In the genomic region with DNA sequence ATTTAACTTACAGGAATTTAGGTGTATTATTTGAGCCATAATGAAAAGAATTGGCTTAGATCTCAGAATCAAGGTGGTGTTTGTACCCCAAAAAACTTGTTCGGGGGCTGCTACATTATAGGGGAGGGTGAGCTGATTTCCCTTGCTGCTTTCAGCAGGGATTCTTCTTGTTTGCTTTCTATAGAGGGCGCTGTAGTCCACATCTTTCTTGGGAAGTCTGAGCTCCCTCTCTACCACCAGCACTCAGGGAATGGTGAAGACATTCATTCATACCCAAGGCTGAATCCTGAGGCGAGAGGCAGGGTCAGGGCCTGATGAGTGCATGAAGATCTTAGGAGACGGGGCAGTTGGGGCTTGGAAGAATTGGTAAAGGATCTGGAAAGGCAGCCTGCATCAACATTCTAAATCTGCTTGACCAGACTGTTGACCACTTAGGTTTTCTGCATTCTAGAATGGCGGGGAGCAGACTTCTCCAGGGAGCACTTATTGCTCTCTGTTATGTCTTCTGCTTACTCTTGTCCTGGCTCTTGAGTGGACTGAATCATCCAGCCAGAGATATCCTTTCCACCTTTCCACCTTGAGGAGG, we compare ENCODE assay signal across 8 cellular contexts. TPM values are rescaled to one million over a fixed set of nuclear protein-coding genes. Genes with fewer than 3 reads are reported as not detected.
DNase-seq lines count a peak whose midpoint lies in the region; ATAC-seq lines count a peak whose summit lies in the region.

No MANE protein-coding gene starts in this region.

- no peak overlapping the region for H3K4me2 ChIP-seq in mesenchymal stem cell (ENCODE audit: low read length, poor library complexity, severe bottlenecking)

- H3K79me1 ChIP-seq in mesenchymal stem cell (replicated peaks; ENCODE audit: low read length, poor library complexity, severe bottlenecking): no peaks in the 10 kb centered on the region

- CTCF ChIA-PET in T-cell (lab: Charles Lee): interaction anchor here in 1 of 2 donors (0.5 kb wide), 1 partner anchor 133 kb away, joined by 4 read pairs; no protein-coding TSS in a partner anchor
- CTCF ChIA-PET in CD4-positive, alpha-beta memory T cell (lab: Charles Lee; ENCODE audit: partially characterized antibody): no interaction called here

- no peak overlapping the region for H3K14ac ChIP-seq in mesenchymal stem cell (ENCODE audit: low read length in 2 of 2)

- no peak overlapping the region for H2AFZ ChIP-seq in mesenchymal stem cell (ENCODE audit: low read depth, low read length)

- intact Hi-C loops in CD4-positive, alpha-beta memory T cell (cut with micrococcal nuclease): no loop called here

- H3K9me3 ChIP-seq in mesenchymal stem cell (ENCODE audit: control insufficient read depth, low read length): no peaks in the 10 kb centered on the region
- no peaks in the 10 kb centered on the region for H3K9me3 ChIP-seq in CD4-positive, alpha-beta memory T cell (ENCODE audit: control insufficient read depth in 1 of 2, low read length in 2 of 2)

- H3K27me3 ChIP-seq in mesenchymal stem cell (ENCODE audit: control insufficient read depth in 1 of 2, insufficient read depth in 1 of 2, low read length in 2 of 2): peaks cover 0 to 23% of the 10 kb centered on the region in 2 experiments
- H3K27me3 ChIP-seq in CD4-positive, alpha-beta memory T cell (ENCODE audit: insufficient read depth, low read length): no peaks in the 10 kb centered on the region

- H4K8ac ChIP-seq in mesenchymal stem cell (ENCODE audit: low read length): no peak overlapping the region

- no peaks in the 10 kb centered on the region for H3K9me3 Mint-ChIP-seq in T-cell
- H3K9me3 Mint-ChIP-seq in CD4-positive, alpha-beta memory T cell: no peaks in the 10 kb centered on the region

- peaks cover 0 to 10% of the 10 kb centered on the region in 2 experiments for H3K36me3 ChIP-seq in mesenchymal stem cell (ENCODE audit: control insufficient read depth in 1 of 2, insufficient read depth in 2 of 2, low read depth in 1 of 2, low read length in 2 of 2)
- H3K36me3 ChIP-seq in CD4-positive, alpha-beta memory T cell (ENCODE audit: insufficient read depth, low read length): no peaks in the 10 kb centered on the region

- H3K9ac ChIP-seq in mesenchymal stem cell (ENCODE audit: low read length): no peak overlapping the region

- no peak overlapping the region for H2BK5ac ChIP-seq in mesenchymal stem cell (ENCODE audit: low read depth, low read length, poor library complexity, severe bottlenecking)

- H2AK5ac ChIP-seq in mesenchymal stem cell (ENCODE audit: low read length, severe bottlenecking): no peak overlapping the region

- no peak overlapping the region for H3K4me3 ChIP-seq in mesenchymal stem cell (ENCODE audit: insufficient read depth in 1 of 2, low read depth in 1 of 2, low read length in 2 of 2)
- H3K4me3 ChIP-seq in CD4-positive, alpha-beta memory T cell (ENCODE audit: low read length in 2 of 2): no peak overlapping the region

- DNase-seq in DMS 273 (lab: John Stamatoyannopoulos, UW; ENCODE audit: unreplicated experiment): peak; percentile 70
- DNase-seq in DMS 273 treated with DMSO at 0.1 percent for 48 hours (lab: John Stamatoyannopoulos, UW): no peak
- DNase-seq in NCI-H146 treated with DMSO at 0.1 percent for 48 hours (lab: John Stamatoyannopoulos, UW; ENCODE audit: unreplicated experiment): peak; percentile 29
- DNase-seq in astrocyte of the hippocampus (ENCODE audit: low read depth, low spot score): peak; percentile 28
- peak; percentile 29 for DNase-seq in mesenchymal stem cell
- DNase-seq in T-cell: no peak
- DNase-seq in CD4-positive, alpha-beta memory T cell: no peak

- H4K91ac ChIP-seq in mesenchymal stem cell (ENCODE audit: low read length): no peak overlapping the region

- H3K23ac ChIP-seq in mesenchymal stem cell (ENCODE audit: low read length in 2 of 2): no peak overlapping the region

- no peak overlapping the region for H3K4me3 Mint-ChIP-seq in T-cell
- no peak overlapping the region for H3K4me3 Mint-ChIP-seq in CD4-positive, alpha-beta memory T cell

- no peak overlapping the region for H2BK120ac ChIP-seq in mesenchymal stem cell (ENCODE audit: low read depth, low read length)

- peaks cover 13 to 15% of the 10 kb centered on the region in 2 donors for H3K27me3 Mint-ChIP-seq in T-cell
- H3K27me3 Mint-ChIP-seq in CD4-positive, alpha-beta memory T cell: peaks cover 8 to 17% of the 10 kb centered on the region in 2 donors

- no peak overlapping the region for H3K4ac ChIP-seq in mesenchymal stem cell (ENCODE audit: low read depth in 1 of 2, low read length in 2 of 2)

- no peak overlapping the region for H2BK12ac ChIP-seq in mesenchymal stem cell (ENCODE audit: low read length in 2 of 2)

- H3K27ac ChIP-seq in mesenchymal stem cell (ENCODE audit: low read length, poor library complexity, severe bottlenecking): no peak overlapping the region
- no peak overlapping the region for H3K27ac ChIP-seq in CD4-positive, alpha-beta memory T cell (ENCODE audit: low read depth, low read length)

- no peak overlapping the region for H3K27ac Mint-ChIP-seq in T-cell
- H3K27ac Mint-ChIP-seq in CD4-positive, alpha-beta memory T cell: no peak overlapping the region

- H3K4me1 ChIP-seq in mesenchymal stem cell (ENCODE audit: control insufficient read depth, insufficient read depth, low read depth, low read length): peaks cover 7% of the 10 kb centered on the region
- H3K4me1 ChIP-seq in CD4-positive, alpha-beta memory T cell (ENCODE audit: insufficient read depth, low read length): no peaks in the 10 kb centered on the region

- H2BK15ac ChIP-seq in mesenchymal stem cell (ENCODE audit: low read depth, poor library complexity, severe bottlenecking): no peak overlapping the region

- ATAC-seq in T-cell (replicated peaks in 1 of 4) (no peak), GM19035 (IDR thresholded peaks at IDR 0.05; ENCODE audit: unreplicated experiment) (no peak)

- no peaks in the 10 kb centered on the region for H3K4me1 Mint-ChIP-seq in T-cell
- no peaks in the 10 kb centered on the region for H3K4me1 Mint-ChIP-seq in CD4-positive, alpha-beta memory T cell

- no peaks in the 10 kb centered on the region for H3K36me3 Mint-ChIP-seq in T-cell
- no peaks in the 10 kb centered on the region for H3K36me3 Mint-ChIP-seq in CD4-positive, alpha-beta memory T cell

- no peak overlapping the region for H3K18ac ChIP-seq in mesenchymal stem cell (ENCODE audit: low read depth in 1 of 2, low read length in 2 of 2)

- POLR2A ChIA-PET in T-cell (lab: Charles Lee): no interaction called here
- POLR2A ChIA-PET in CD4-positive, alpha-beta memory T cell (lab: Charles Lee; ENCODE audit: partially characterized antibody): no interaction called here

- 83% methylated on average over 3 of the region's 5 CpGs for WGBS in mesenchymal stem cell

RNA-seq across cellular contexts. Expression of a gene that starts 18.9 kb away (rescaled TPM):
- polyA plus RNA-seq in mesenchymal stem cell (2013, experiment 1 of 2): not detected
- not detected for polyA plus RNA-seq in mesenchymal stem cell (2013, experiment 2 of 2)
- total RNA-seq in T-cell: not detected
- not detected for total RNA-seq in CD4-positive, alpha-beta memory T cell
- not detected for polyA plus RNA-seq in CD4-positive, alpha-beta memory T cell

RNA-seq across cellular contexts. Expression of a gene that starts 23.8 kb away (rescaled TPM):
- 0.86 TPM for polyA plus RNA-seq in mesenchymal stem cell (2013, experiment 1 of 2)
- polyA plus RNA-seq in mesenchymal stem cell (2013, experiment 2 of 2): 0.66 TPM
- under 1 TPM in 3 of 5 donors, not detected in 2; 0.09 to 0.13 (median 0.12) TPM for total RNA-seq in T-cell
- total RNA-seq in CD4-positive, alpha-beta memory T cell: not detected
- not detected for polyA plus RNA-seq in CD4-positive, alpha-beta memory T cell

RNA-seq across cellular contexts. Expression of a gene that starts 54.2 kb away (rescaled TPM):
- polyA plus RNA-seq in mesenchymal stem cell (2013, experiment 1 of 2): not detected
- not detected for polyA plus RNA-seq in mesenchymal stem cell (2013, experiment 2 of 2)
- total RNA-seq in T-cell: 1 to 10 TPM in 1 of 5 donors, under 1 TPM in 4; 0.20 to 1.5 (median 0.66) TPM
- not detected for total RNA-seq in CD4-positive, alpha-beta memory T cell
- under 1 TPM in 1 of 2 donors, not detected in 1; 0.23 TPM for polyA plus RNA-seq in CD4-positive, alpha-beta memory T cell

Comparison
In these comparisons a context has a peak if more than half of its experiments do, and no peak if none do; other contexts are left out.
1. DNase-seq: peak in DMS 273 (single experiment), NCI-H146 treated with DMSO at 0.1 percent for 48 hours (single experiment), astrocyte of the hippocampus (single experiment) and mesenchymal stem cell (single experiment); none in DMS 273 treated with DMSO at 0.1 percent for 48 hours (single experiment), T-cell (0 of 34) and CD4-positive, alpha-beta memory T cell (0 of 5).